15 cellular contexts compared by ENCODE assay signal in genomic region chrX:11754958-11755645, GRCh38.
"Had no signal": no experiment of that assay in that cellular context is flagged by ENCODE, and none has a peak within 500 bp of the region (broad histone marks: within the 10 kb centered on the region; RNA-seq: fewer than 3 reads in every experiment).

No MANE protein-coding gene starts in this region.

- ATAC-seq: esophagus mucosa, left colon, WTC11 had no signal

- H3K36me3 Mint-ChIP-seq: WTC11 had no signal

- H3K36me3 ChIP-seq: cardiac muscle cell, tibial artery, uterus had no signal

- H3K4me3 ChIP-seq: cardiac muscle cell, lung, skin epidermis, tibial artery, uterus had no signal

- H3K9me3 Mint-ChIP-seq: activated CD4-positive, alpha-beta T cell treated with anti-CD3 and anti-CD28 coated beads, Interleukin-2, amount 10 ng/mL, durations not matched to agents 7 days and 5 days; activated naive CD4-positive, alpha-beta T cell treated with anti-CD3 and anti-CD28 coated beads, Interleukin-2, amount 10 ng/mL, durations not matched to agents 7 days and 5 days; activated T-helper 2 cell treated with anti-CD3 and anti-CD28 coated beads, Interferon-gamma antibody, Interleukin-2, Interleukin-4, amounts not matched to agents 10 μg/mL and 5 μg/mL and 100 μg/mL, durations not matched to agents 14 hours and 24 hours and 36 hours; WTC11 had no signal

- H3K27ac Mint-ChIP-seq: activated CD4-positive, alpha-beta T cell treated with anti-CD3 and anti-CD28 coated beads, Interleukin-2, amount 10 ng/mL, durations not matched to agents 7 days and 5 days; activated naive CD4-positive, alpha-beta T cell treated with anti-CD3 and anti-CD28 coated beads, Interleukin-2, amount 10 ng/mL, durations not matched to agents 7 days and 5 days; activated T-helper 2 cell treated with anti-CD3 and anti-CD28 coated beads, Interferon-gamma antibody, Interleukin-2, Interleukin-4, amounts not matched to agents 10 μg/mL and 5 μg/mL and 100 μg/mL, durations not matched to agents 14 hours and 24 hours and 36 hours; WTC11 had no signal

- H3K4me3 Mint-ChIP-seq: activated CD4-positive, alpha-beta T cell treated with anti-CD3 and anti-CD28 coated beads, Interleukin-2, amount 10 ng/mL, durations not matched to agents 7 days and 5 days; activated naive CD4-positive, alpha-beta T cell treated with anti-CD3 and anti-CD28 coated beads, Interleukin-2, amount 10 ng/mL, durations not matched to agents 7 days and 5 days; WTC11 had no signal

- H3K27ac ChIP-seq: cardiac muscle cell, parathyroid adenoma, skin epidermis, tibial artery, uterus had no signal

- DNase-seq: activated CD4-positive, alpha-beta T cell treated with anti-CD3 and anti-CD28 coated beads, Interleukin-2, amount 10 ng/mL, durations not matched to agents 7 days and 5 days; activated naive CD4-positive, alpha-beta T cell treated with anti-CD3 and anti-CD28 coated beads, Interleukin-2, amount 10 ng/mL, durations not matched to agents 7 days and 5 days; activated T-cell treated with anti-CD3 and anti-CD28 coated beads for 4 hours; left colon; midbrain; stimulated activated CD4-positive, alpha-beta T cell treated with anti-CD3 and anti-CD28 coated beads, Interleukin-4, amount 100 ng/mL, for 4 hours; tibial artery; uterus had no signal

- H3K27me3 ChIP-seq: cardiac muscle cell, tibial artery, uterus had no signal
